Comparison of ENCODE assay signal across 8 cellular contexts in the genomic region with DNA sequence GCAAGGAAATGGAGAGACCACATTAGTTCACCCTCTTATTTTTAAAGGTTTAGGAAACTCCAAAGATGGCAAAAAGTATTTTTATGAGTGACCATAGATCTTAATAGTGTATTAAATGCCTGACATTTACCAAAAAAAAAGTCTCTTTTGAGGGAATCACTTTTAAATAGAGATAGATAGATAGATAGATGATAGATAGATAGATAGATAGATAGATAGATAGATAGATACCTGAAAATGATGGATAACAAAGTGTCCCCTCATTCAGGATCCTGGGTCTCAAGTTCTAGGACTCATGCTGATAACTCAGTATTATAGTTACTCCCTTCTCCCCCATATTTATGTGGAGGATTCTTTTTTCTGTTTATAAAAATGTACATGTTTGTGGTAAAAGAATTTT.
"Had no signal": no experiment of that assay in that cellular context is flagged by ENCODE, and none has a peak within 500 bp of the region (broad histone marks: within the 10 kb centered on the region; RNA-seq: fewer than 3 reads in every experiment).

No MANE protein-coding gene starts in this region.

- DNase-seq: GDM1, GF-D8 had no signal

- FAIRE-seq: G401.6, GM12878, GM12891, GM12892, GM18507, GM19239 had no signal

- ATAC-seq: GM12878 had no signal

- H3K4me3 ChIP-seq: GM12878 had no signal
